In genomic region chr14:96390965-96391292, GRCh38 we compare ENCODE assay signal across 8 cellular contexts. TPM values are rescaled to one million over a fixed set of nuclear protein-coding genes. Genes with fewer than 3 reads are reported as not detected.
A peak's percentile ranks its signal among the peaks of the same experiment; 100 is the strongest.
DNase-seq lines count a peak whose midpoint lies in the region; ATAC-seq, FAIRE-seq and TF ChIP-seq lines count a peak whose summit lies in the region.

No MANE protein-coding gene starts in this region.

- FAIRE-seq in kidney (lab: Jason Lieb, UNC), result no peak

- ATAC-seq in GM21381 (IDR thresholded peaks at IDR 0.05; ENCODE audit: unreplicated experiment) (no peak), HG02763 (IDR thresholded peaks at IDR 0.05; ENCODE audit: unreplicated experiment) (no peak)

- H3K9me3 Mint-ChIP-seq in activated naive CD8-positive, alpha-beta T cell treated with anti-CD3 and anti-CD28 coated beads for 36 hours, result no peaks in the 10 kb centered on the region

- intact Hi-C loops in kidney (cut with DNase I), result no loop called here

- H3K36me3 Mint-ChIP-seq in activated naive CD8-positive, alpha-beta T cell treated with anti-CD3 and anti-CD28 coated beads for 36 hours, result no peaks in the 10 kb centered on the region

- H3K9ac ChIP-seq in kidney (ENCODE audit: low read length in 2 of 2), result peak overlapping the region in 1 of 2 donors; percentile 28
- H3K9ac ChIP-seq in subcutaneous abdominal adipose tissue (ENCODE audit: low read length in 5 of 5), result peak overlapping the region in 4 of 5 donors; percentile 62 to 76 (median 67)

- H3K4me1 Mint-ChIP-seq in activated naive CD8-positive, alpha-beta T cell treated with anti-CD3 and anti-CD28 coated beads for 36 hours, result peaks cover 6% of the 10 kb centered on the region

- H3K36me3 ChIP-seq in kidney (ENCODE audit: control insufficient read depth in 1 of 2, insufficient read depth in 2 of 2, low read length in 2 of 2), result no peaks in the 10 kb centered on the region
- peaks cover 0 to 5% (median 2%) of the 10 kb centered on the region in 5 donors for H3K36me3 ChIP-seq in subcutaneous abdominal adipose tissue (ENCODE audit: control insufficient read depth in 5 of 5, insufficient read depth in 5 of 5, low read length in 5 of 5)

- H3K27me3 Mint-ChIP-seq in activated naive CD8-positive, alpha-beta T cell treated with anti-CD3 and anti-CD28 coated beads for 36 hours, result peaks cover 9% of the 10 kb centered on the region

- H3K4me1 ChIP-seq in kidney (ENCODE audit: control insufficient read depth in 1 of 2, insufficient read depth in 1 of 2, low read depth in 1 of 2, low read length in 2 of 2) (peaks cover 2 to 4% of the 10 kb centered on the region in 2 donors), subcutaneous abdominal adipose tissue (ENCODE audit: control insufficient read depth in 5 of 5, insufficient read depth in 5 of 5, low read length in 5 of 5) (peaks cover 0 to 16% (median 13%) of the 10 kb centered on the region in 5 donors)

- H3K9me3 ChIP-seq in kidney (ENCODE audit: control insufficient read depth in 1 of 2, low read length in 2 of 2) (no peaks in the 10 kb centered on the region), subcutaneous abdominal adipose tissue (ENCODE audit: control insufficient read depth in 5 of 5, low read length in 5 of 5) (no peaks in the 10 kb centered on the region)

- peak overlapping the region; percentile 76 to 90 for H3K4me3 ChIP-seq in kidney (ENCODE audit: low read length in 2 of 2)
- peak overlapping the region; percentile 53 to 82 (median 75) for H3K4me3 ChIP-seq in subcutaneous abdominal adipose tissue (ENCODE audit: low read depth in 1 of 5, low read length in 5 of 5)

- no peak for TF ChIP-seq CTCF in kidney (IDR thresholded peaks at IDR 0.05; ENCODE audit: borderline replicate concordance, extremely low read depth, insufficient read depth)

- DNase-seq in SHP77 treated with DMSO at 0.1 percent for 48 hours (lab: John Stamatoyannopoulos, UW), result peak; percentile 24
- DNase-seq in SHP77 (lab: John Stamatoyannopoulos, UW), result no peak
- DNase-seq in activated naive CD8-positive, alpha-beta T cell treated with anti-CD3 and anti-CD28 coated beads for 36 hours, result no peak
- DNase-seq in kidney, result no peak
- DNase-seq in OCI-M1 (lab: John Stamatoyannopoulos, UW), result no peak

- H3K27me3 ChIP-seq in subcutaneous abdominal adipose tissue (ENCODE audit: control insufficient read depth in 5 of 5, insufficient read depth in 4 of 5, low read length in 5 of 5), result no peaks in the 10 kb centered on the region

- H3K27ac ChIP-seq in kidney (ENCODE audit: low read depth in 2 of 2, low read length in 2 of 2), result no peak overlapping the region
- H3K27ac ChIP-seq in subcutaneous abdominal adipose tissue (ENCODE audit: low read depth, low read length), result no peak overlapping the region

- peak overlapping the region; percentile 86 for H3K27ac Mint-ChIP-seq in activated naive CD8-positive, alpha-beta T cell treated with anti-CD3 and anti-CD28 coated beads for 36 hours

- H3K4me3 Mint-ChIP-seq in activated naive CD8-positive, alpha-beta T cell treated with anti-CD3 and anti-CD28 coated beads for 36 hours, result peak overlapping the region; percentile 86

RNA-seq across cellular contexts. Expression of gene AK7, which starts 1.0 kb away (rescaled TPM):
- under 1 TPM; 0.86 to 0.97 TPM for total RNA-seq in activated naive CD8-positive, alpha-beta T cell treated with anti-CD3 and anti-CD28 coated beads for 36 hours
- total RNA-seq in kidney, result 12.5 TPM
- 5.5 TPM for polyA plus RNA-seq in kidney (ENCODE audit: insufficient read depth, low read depth, low replicate concordance)

RNA-seq across cellular contexts. Expression of gene GSKIP, which starts 27.6 kb away (rescaled TPM):
- 10 to 100 TPM; 18.1 to 22.8 TPM for total RNA-seq in activated naive CD8-positive, alpha-beta T cell treated with anti-CD3 and anti-CD28 coated beads for 36 hours
- total RNA-seq in kidney, result 30.5 TPM
- 13.1 TPM for polyA plus RNA-seq in kidney (ENCODE audit: insufficient read depth, low read depth, low replicate concordance)

RNA-seq across cellular contexts. Expression of gene ATG2B, which starts 27.8 kb away (rescaled TPM):
- total RNA-seq in activated naive CD8-positive, alpha-beta T cell treated with anti-CD3 and anti-CD28 coated beads for 36 hours, result 10 to 100 TPM; 15.3 to 15.9 TPM
- 35.8 TPM for total RNA-seq in kidney
- polyA plus RNA-seq in kidney (ENCODE audit: insufficient read depth, low read depth, low replicate concordance), result 3.8 TPM
